1 cellular context compared by ENCODE assay signal in the genomic region with DNA sequence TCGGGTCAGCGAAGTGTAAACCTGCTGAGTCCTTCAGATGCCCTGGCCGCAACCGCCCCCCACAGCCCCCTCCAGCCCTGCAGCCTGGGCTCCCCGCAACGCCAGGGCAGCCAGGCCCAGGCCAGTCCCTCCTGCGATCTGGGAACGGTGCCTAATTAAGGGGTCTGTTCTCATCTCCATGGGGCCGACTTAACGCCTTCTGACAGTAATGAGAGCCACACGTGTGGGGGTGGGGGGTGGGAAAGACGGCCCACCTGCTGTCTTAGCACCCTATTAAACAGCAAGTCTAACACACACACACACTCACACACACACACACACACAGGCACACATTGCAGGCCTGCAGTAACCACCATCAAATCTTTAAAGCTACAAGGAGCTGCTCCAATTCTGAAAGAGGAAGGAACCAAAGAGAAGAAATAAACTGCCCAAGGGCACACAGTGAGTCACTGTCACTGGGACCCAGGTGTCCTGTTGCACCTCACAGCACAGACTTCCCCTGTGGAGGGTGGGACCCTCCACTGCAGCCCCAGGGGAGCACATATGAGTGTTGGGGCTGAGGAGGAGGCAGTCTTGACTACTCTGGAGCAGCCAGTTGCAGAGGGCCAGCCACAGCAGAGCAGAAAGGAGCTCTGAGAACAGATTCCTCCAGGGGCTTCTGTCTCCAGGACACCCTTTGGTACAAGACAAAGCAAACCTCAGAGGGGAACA.
TF ChIP-seq lines count a peak whose summit lies in the region.

No MANE protein-coding gene starts in this region.

TF ChIP-seq in WTC11, 78 proteins besides CTCF, POLR2A, EP300 and RAD21 (continued from another document):
- TF ChIP-seq, protein P1, sequence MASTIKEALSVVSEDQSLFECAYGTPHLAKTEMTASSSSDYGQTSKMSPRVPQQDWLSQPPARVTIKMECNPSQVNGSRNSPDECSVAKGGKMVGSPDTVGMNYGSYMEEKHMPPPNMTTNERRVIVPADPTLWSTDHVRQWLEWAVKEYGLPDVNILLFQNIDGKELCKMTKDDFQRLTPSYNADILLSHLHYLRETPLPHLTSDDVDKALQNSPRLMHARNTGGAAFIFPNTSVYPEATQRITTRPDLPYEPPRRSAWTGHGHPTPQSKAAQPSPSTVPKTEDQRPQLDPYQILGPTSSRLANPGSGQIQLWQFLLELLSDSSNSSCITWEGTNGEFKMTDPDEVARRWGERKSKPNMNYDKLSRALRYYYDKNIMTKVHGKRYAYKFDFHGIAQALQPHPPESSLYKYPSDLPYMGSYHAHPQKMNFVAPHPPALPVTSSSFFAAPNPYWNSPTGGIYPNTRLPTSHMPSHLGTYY (CRISPR knock-in tag; IDR thresholded peaks at IDR 0.05) = no peak
- TF ChIP-seq, protein P2, sequence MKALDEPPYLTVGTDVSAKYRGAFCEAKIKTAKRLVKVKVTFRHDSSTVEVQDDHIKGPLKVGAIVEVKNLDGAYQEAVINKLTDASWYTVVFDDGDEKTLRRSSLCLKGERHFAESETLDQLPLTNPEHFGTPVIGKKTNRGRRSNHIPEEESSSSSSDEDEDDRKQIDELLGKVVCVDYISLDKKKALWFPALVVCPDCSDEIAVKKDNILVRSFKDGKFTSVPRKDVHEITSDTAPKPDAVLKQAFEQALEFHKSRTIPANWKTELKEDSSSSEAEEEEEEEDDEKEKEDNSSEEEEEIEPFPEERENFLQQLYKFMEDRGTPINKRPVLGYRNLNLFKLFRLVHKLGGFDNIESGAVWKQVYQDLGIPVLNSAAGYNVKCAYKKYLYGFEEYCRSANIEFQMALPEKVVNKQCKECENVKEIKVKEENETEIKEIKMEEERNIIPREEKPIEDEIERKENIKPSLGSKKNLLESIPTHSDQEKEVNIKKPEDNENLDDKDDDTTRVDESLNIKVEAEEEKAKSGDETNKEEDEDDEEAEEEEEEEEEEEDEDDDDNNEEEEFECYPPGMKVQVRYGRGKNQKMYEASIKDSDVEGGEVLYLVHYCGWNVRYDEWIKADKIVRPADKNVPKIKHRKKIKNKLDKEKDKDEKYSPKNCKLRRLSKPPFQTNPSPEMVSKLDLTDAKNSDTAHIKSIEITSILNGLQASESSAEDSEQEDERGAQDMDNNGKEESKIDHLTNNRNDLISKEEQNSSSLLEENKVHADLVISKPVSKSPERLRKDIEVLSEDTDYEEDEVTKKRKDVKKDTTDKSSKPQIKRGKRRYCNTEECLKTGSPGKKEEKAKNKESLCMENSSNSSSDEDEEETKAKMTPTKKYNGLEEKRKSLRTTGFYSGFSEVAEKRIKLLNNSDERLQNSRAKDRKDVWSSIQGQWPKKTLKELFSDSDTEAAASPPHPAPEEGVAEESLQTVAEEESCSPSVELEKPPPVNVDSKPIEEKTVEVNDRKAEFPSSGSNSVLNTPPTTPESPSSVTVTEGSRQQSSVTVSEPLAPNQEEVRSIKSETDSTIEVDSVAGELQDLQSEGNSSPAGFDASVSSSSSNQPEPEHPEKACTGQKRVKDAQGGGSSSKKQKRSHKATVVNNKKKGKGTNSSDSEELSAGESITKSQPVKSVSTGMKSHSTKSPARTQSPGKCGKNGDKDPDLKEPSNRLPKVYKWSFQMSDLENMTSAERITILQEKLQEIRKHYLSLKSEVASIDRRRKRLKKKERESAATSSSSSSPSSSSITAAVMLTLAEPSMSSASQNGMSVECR (CRISPR knock-in tag; IDR thresholded peaks at IDR 0.05; ENCODE audit: borderline replicate concordance) = no peak
- TF ChIP-seq ZNF219 (CRISPR knock-in tag; IDR thresholded peaks at IDR 0.05; ENCODE audit: borderline replicate concordance) = no peak
